In genomic region chr4:56909083-56909981, GRCh38 we compare ENCODE assay signal across 8 cellular contexts.
DNase-seq lines count a peak whose midpoint lies in the region; ATAC-seq and TF ChIP-seq lines count a peak whose summit lies in the region.

No MANE protein-coding gene starts in this region.

- H3K27ac ChIP-seq in OCI-LY1 (ENCODE audit: low read depth, low read length, poor library complexity, severe bottlenecking), result peak overlapping the region; percentile 90
- H3K27ac ChIP-seq in neutrophil, result peak overlapping the region; percentile 95

- H3K4me2 ChIP-seq in OCI-LY1 (ENCODE audit: low read length), result peak overlapping the region; percentile 83

- peak overlapping the region; percentile 98 for H3K4me3 Mint-ChIP-seq in activated naive CD8-positive, alpha-beta T cell

- peak overlapping the region; percentile 93 for H3K27ac Mint-ChIP-seq in activated naive CD8-positive, alpha-beta T cell

- H4K20me1 ChIP-seq in OCI-LY1 (ENCODE audit: insufficient read depth, low read length), result no peaks in the 10 kb centered on the region

- H3K79me2 ChIP-seq in OCI-LY1 (ENCODE audit: insufficient read depth, low read length), result peaks cover 48% of the 10 kb centered on the region

- H3K4me1 ChIP-seq in OCI-LY1 (ENCODE audit: insufficient read depth, low read length, severe bottlenecking), result peaks cover 38% of the 10 kb centered on the region
- H3K4me1 ChIP-seq in neutrophil (ENCODE audit: control insufficient read depth in 1 of 2, insufficient read depth in 1 of 2, low read depth in 1 of 2, low read length in 1 of 2), result peaks cover 26 to 29% of the 10 kb centered on the region in 2 experiments

- no peaks in the 10 kb centered on the region for H3K9me3 ChIP-seq in OCI-LY1 (ENCODE audit: low read length)
- no peaks in the 10 kb centered on the region for H3K9me3 ChIP-seq in neutrophil

- ATAC-seq in GM18858 (IDR thresholded peaks at IDR 0.05; ENCODE audit: unreplicated experiment) (peak; percentile 23), HG03045 (IDR thresholded peaks at IDR 0.05; ENCODE audit: unreplicated experiment) (peak; percentile 24)

- peak overlapping the region; percentile 25; the same call in 1 of the 2 replicates for H2AFZ ChIP-seq in OCI-LY1 (ENCODE audit: low read length)

- DNase-seq in AML-193 (lab: John Stamatoyannopoulos, UW), result peak; percentile 19 to 42
- peak; percentile 65 for DNase-seq in globus pallidus (ENCODE audit: low spot score)
- DNase-seq in activated effector memory CD4-positive, alpha-beta T cell treated with Interleukin-2 at 50 U/mL for 16 hours, result no peak

- H3K9ac ChIP-seq in OCI-LY1 (ENCODE audit: low read length), result peak overlapping the region; percentile 84

- no peaks in the 10 kb centered on the region for H3K27me3 Mint-ChIP-seq in activated naive CD8-positive, alpha-beta T cell

- peaks cover 52% of the 10 kb centered on the region for H3K4me1 Mint-ChIP-seq in activated naive CD8-positive, alpha-beta T cell (ENCODE audit: low read depth)

- TF ChIP-seq CTCF in OCI-LY1 (IDR thresholded peaks at IDR 0.05; ENCODE audit: low read length), result no peak
- no peak for TF ChIP-seq CTCF in neutrophil (IDR thresholded peaks at IDR 0.05)

- H3K36me3 Mint-ChIP-seq in activated naive CD8-positive, alpha-beta T cell, result peaks cover 3% of the 10 kb centered on the region

- H3K4me3 ChIP-seq in OCI-LY1 (ENCODE audit: low read depth, low read length, poor library complexity, severe bottlenecking) (peak overlapping the region; percentile 86), neutrophil (ENCODE audit: low read depth in 1 of 2, low read length in 1 of 2) (peak overlapping the region; percentile 57 to 95)

- no peaks in the 10 kb centered on the region for H3F3A ChIP-seq in OCI-LY1 (ENCODE audit: insufficient read depth, low read length)

- H3K9me3 Mint-ChIP-seq in activated naive CD8-positive, alpha-beta T cell (ENCODE audit: low read depth), result no peaks in the 10 kb centered on the region

- H3K9me2 ChIP-seq in OCI-LY1 (ENCODE audit: low read depth, low read length), result no peaks in the 10 kb centered on the region

- H3K27me3 ChIP-seq in OCI-LY1 (ENCODE audit: insufficient read depth, low read length) (no peaks in the 10 kb centered on the region), neutrophil (no peaks in the 10 kb centered on the region)

- H3K36me3 ChIP-seq in OCI-LY1 (ENCODE audit: insufficient read depth, low read length), result peaks cover 25% of the 10 kb centered on the region; the same call in 1 of the 2 replicates
- H3K36me3 ChIP-seq in neutrophil, result no peaks in the 10 kb centered on the region
